8 cellular contexts compared by ENCODE assay signal in genomic region chr2:95022309-95023221, GRCh38. TPM values are rescaled to one million over a fixed set of nuclear protein-coding genes. Genes with fewer than 3 reads are reported as not detected.
DNase-seq lines count a peak whose midpoint lies in the region; ATAC-seq, FAIRE-seq and TF ChIP-seq lines count a peak whose summit lies in the region.

No MANE protein-coding gene starts in this region.

- peaks cover 69% of the 10 kb centered on the region for H3K27me3 Mint-ChIP-seq in HFFc6 (ENCODE audit: insufficient read depth)
- H3K27me3 Mint-ChIP-seq in activated naive CD8-positive, alpha-beta T cell treated with anti-CD3 and anti-CD28 coated beads for 36 hours = no peaks in the 10 kb centered on the region

- in situ Hi-C loops in gastrocnemius medialis (cut with MboI; ENCODE audit: low sequenced_read_pairs in 4 of 4) = no loop called here

- H3K4me1 ChIP-seq in gastrocnemius medialis = peaks cover 0 to 9% of the 10 kb centered on the region in 2 donors

- H3K4me3 ChIP-seq in SU-DHL-6 (ENCODE audit: insufficient read depth, low read length, poor library complexity, severe bottlenecking) = no peak overlapping the region
- no peak overlapping the region for H3K4me3 ChIP-seq in gastrocnemius medialis

- DNase-seq in GM12891 (ENCODE audit: insufficient read length, low spot score) (peak; percentile 80), HFFc6 (peak; percentile 40), MV-4-11 (lab: John Stamatoyannopoulos, UW) (peak; percentile 82), left cardiac atrium (peak; percentile 57), gastrocnemius medialis (peak in 1 of 2 donors; percentile 27), cerebellar nuclear complex (lab: John Stamatoyannopoulos, UW) (no peak)
- peak; percentile 84 for DNase-seq in activated naive CD8-positive, alpha-beta T cell treated with anti-CD3 and anti-CD28 coated beads for 36 hours

- H3K4me2 ChIP-seq in SU-DHL-6 (ENCODE audit: low read depth, low read length, poor library complexity, severe bottlenecking) = no peak overlapping the region

- H3K4me1 Mint-ChIP-seq in HFFc6 (ENCODE audit: low read depth) = no peaks in the 10 kb centered on the region
- peaks cover 48% of the 10 kb centered on the region for H3K4me1 Mint-ChIP-seq in activated naive CD8-positive, alpha-beta T cell treated with anti-CD3 and anti-CD28 coated beads for 36 hours

- H3K9me3 ChIP-seq in SU-DHL-6 (ENCODE audit: insufficient read depth, low read length) (no peaks in the 10 kb centered on the region), gastrocnemius medialis (no peaks in the 10 kb centered on the region)

- H3K36me3 Mint-ChIP-seq in HFFc6 (ENCODE audit: low read depth) = no peaks in the 10 kb centered on the region
- H3K36me3 Mint-ChIP-seq in activated naive CD8-positive, alpha-beta T cell treated with anti-CD3 and anti-CD28 coated beads for 36 hours = peaks cover 5% of the 10 kb centered on the region

- ATAC-seq in left cardiac atrium (peak; percentile 66 to 68), gastrocnemius medialis (peak; percentile 36 to 41)

- no peak for TF ChIP-seq POLR2A in GM12891 (IDR thresholded peaks at IDR 0.05; ENCODE audit: low read depth, low read length)
- no peak for TF ChIP-seq POLR2A in gastrocnemius medialis (IDR thresholded peaks at IDR 0.05)

- H3K4me3 Mint-ChIP-seq in HFFc6 = no peak overlapping the region
- peak overlapping the region; percentile 15 for H3K4me3 Mint-ChIP-seq in activated naive CD8-positive, alpha-beta T cell treated with anti-CD3 and anti-CD28 coated beads for 36 hours

- no peaks in the 10 kb centered on the region for H3K9me2 ChIP-seq in SU-DHL-6 (replicated peaks; ENCODE audit: insufficient read depth, low read length)

- no peak overlapping the region for H3K27ac ChIP-seq in SU-DHL-6 (ENCODE audit: low read depth, low read length)
- H3K27ac ChIP-seq in gastrocnemius medialis = no peak overlapping the region

- H3F3A ChIP-seq in SU-DHL-6 (ENCODE audit: insufficient read depth) = no peaks in the 10 kb centered on the region

- peak; percentile 94 for TF ChIP-seq CTCF in HFFc6 (IDR thresholded peaks at IDR 0.05)
- TF ChIP-seq CTCF in SU-DHL-6 (IDR thresholded peaks at IDR 0.05; ENCODE audit: insufficient read depth, low read length, poor library complexity, severe bottlenecking) = peak; percentile 75
- TF ChIP-seq CTCF in gastrocnemius medialis (IDR thresholded peaks at IDR 0.05 in 4 of 5, conservative IDR thresholded peaks at IDR 0.05 in 1 of 5) = peak; percentile 57 to 72 (median 63)

- H3K9ac ChIP-seq in SU-DHL-6 (ENCODE audit: low read length) = no peak overlapping the region

- H3K79me2 ChIP-seq in SU-DHL-6 (ENCODE audit: insufficient read depth, low read length) = no peaks in the 10 kb centered on the region

- intact Hi-C loops in left cardiac atrium (cut with DNase I) (loop anchor here in 1 of 2 donors (2.0 kb wide), 1 partner anchor 92 kb away; no protein-coding TSS in a partner anchor), gastrocnemius medialis (cut with DNase I; ENCODE audit: low total_unique reads) (loop anchor here (1.0 to 10.0 kb wide), 2 partner anchors 52 to 93 kb away; no protein-coding TSS in a partner anchor)

- no peaks in the 10 kb centered on the region for H3K9me3 Mint-ChIP-seq in HFFc6
- no peaks in the 10 kb centered on the region for H3K9me3 Mint-ChIP-seq in activated naive CD8-positive, alpha-beta T cell treated with anti-CD3 and anti-CD28 coated beads for 36 hours

- no peaks in the 10 kb centered on the region for H4K20me1 ChIP-seq in SU-DHL-6 (ENCODE audit: low read depth, low read length)

- peak; percentile 99 for FAIRE-seq in GM12891 (lab: Jason Lieb, UNC)

- H2AFZ ChIP-seq in SU-DHL-6 (ENCODE audit: low read depth, low read length, severe bottlenecking) = no peak overlapping the region

- no peak overlapping the region for H3K27ac Mint-ChIP-seq in HFFc6
- peak overlapping the region; percentile 30 for H3K27ac Mint-ChIP-seq in activated naive CD8-positive, alpha-beta T cell treated with anti-CD3 and anti-CD28 coated beads for 36 hours

- H3K27me3 ChIP-seq in SU-DHL-6 (ENCODE audit: low read length) = no peaks in the 10 kb centered on the region
- H3K27me3 ChIP-seq in gastrocnemius medialis = peaks cover 28 to 48% (median 45%) of the 10 kb centered on the region in 3 donors

- no peaks in the 10 kb centered on the region for H3K36me3 ChIP-seq in SU-DHL-6 (ENCODE audit: low read length)
- H3K36me3 ChIP-seq in gastrocnemius medialis = no peaks in the 10 kb centered on the region

TF ChIP-seq in GM12891, 5 proteins besides CTCF, POLR2A, EP300 and RAD21:
- TF ChIP-seq SPI1 (IDR thresholded peaks at IDR 0.05; ENCODE audit: low read depth, low read length) = peak; percentile 51
- TF ChIP-seq POU2F2 (IDR thresholded peaks at IDR 0.05; ENCODE audit: low read depth, low read length) = no peak

RNA-seq across cellular contexts. Expression of gene MAL, which starts 2.9 kb away (rescaled TPM):
- 11.2 TPM for polyA plus RNA-seq in GM12891 (2012; ENCODE audit: low read depth, missing spikeins)
- total RNA-seq in HFFc6 (2021; fragmentation: NEBNext Ultra II Directional; extraction: Animal tissue kit (Norgen Biotek cat#: 25700)) = not detected
- total RNA-seq in activated naive CD8-positive, alpha-beta T cell treated with anti-CD3 and anti-CD28 coated beads for 36 hours = 10 to 100 TPM; 50.8 to 52.9 TPM
- total RNA-seq in left cardiac atrium = 1 to 10 TPM; 5.8 to 7.8 TPM
- 1 to 10 TPM in 1 of 4 donors, under 1 TPM in 2, not detected in 1; 0.64 to 2.4 (median 0.87) TPM for total RNA-seq in gastrocnemius medialis

Comparison
In these comparisons a context has a peak if more than half of its experiments do, and no peak if none do; other contexts are left out.
1. DNase-seq: peak in GM12891 (single experiment), HFFc6 (single experiment), MV-4-11 (single experiment), activated naive CD8-positive, alpha-beta T cell treated with anti-CD3 and anti-CD28 coated beads for 36 hours (single experiment) and left cardiac atrium (single experiment); none in cerebellar nuclear complex (0 of 2).
2. RNA of gene MAL, which starts 2.9 kb away (total RNA-seq): 50.8 to 52.9 TPM in activated naive CD8-positive, alpha-beta T cell treated with anti-CD3 and anti-CD28 coated beads for 36 hours; 5.8 to 7.8 TPM in left cardiac atrium, 0.64 to 2.4 TPM in gastrocnemius medialis and not detected in HFFc6; every median in the first group is over 4 times any median in the second.
3. Peak in every context shown above with its lines, with median percentiles within 50 percentile points of each other: CTCF ChIP-seq.